In genomic region chr14:105846312-105846711, GRCh38 we compare ENCODE assay signal across 23 cellular contexts.
A peak's percentile ranks its signal among the peaks of the same experiment; 100 is the strongest.
DNase-seq lines count a peak whose midpoint lies in the region; ATAC-seq and TF ChIP-seq lines count a peak whose summit lies in the region.
"Had no signal": no experiment of that assay in that cellular context is flagged by ENCODE, and none has a peak within 500 bp of the region (broad histone marks: within the 10 kb centered on the region; RNA-seq: fewer than 3 reads in every experiment).

No MANE protein-coding gene starts in this region.

- H3K4me2 ChIP-seq in DND-41 (ENCODE audit: insufficient read depth, low read length): no peak overlapping the region

- H3K27ac ChIP-seq in DND-41 (ENCODE audit: low read length): no peak overlapping the region
- H3K27ac ChIP-seq: C4-2B, GM23248, RWPE1, SK-N-MC had no signal

- no peak for TF ChIP-seq CTCF in DND-41 (IDR thresholded peaks at IDR 0.05; ENCODE audit: borderline replicate concordance, extremely low read depth, low read length, poor library complexity, severe bottlenecking)
- TF ChIP-seq CTCF in activated B cell treated with CpG ODN at 0.5 μM for 24 hours (IDR thresholded peaks at IDR 0.05): no peak

- DNase-seq in AG20443 (ENCODE audit: low spot score) (peak; percentile 2), DND-41 (peak; percentile 2), activated B cell treated with CpG ODN at 0.5 μM for 24 hours (no peak), naive B cell (no peak), D341Med (ENCODE audit: low spot score) (no peak), COLO829 (ENCODE audit: low spot score) (no peak), SW 1271 (lab: John Stamatoyannopoulos, UW) (no peak), T-helper 2 cell (no peak)
- DNase-seq: AML-193, GM23248, KBM-7, MG63, NCI-H1417, NCI-H1694, NCI-H2029 treated with DMSO at 0.1 percent for 48 hours, NCI-H2227 treated with DMSO at 0.1 percent for 48 hours, NCI-H526 treated with DMSO at 0.1 percent for 48 hours, SIG-M5 had no signal

- H3K4me3 Mint-ChIP-seq in activated B cell treated with CpG ODN at 0.5 μM for 24 hours (no peak overlapping the region), naive B cell (peak overlapping the region in 2 of 8 donors; percentile 47 to 59)
- H3K4me3 Mint-ChIP-seq: CD8-positive, alpha-beta T cell had no signal

- POLR2A ChIA-PET in activated B cell treated with CpG ODN at 0.5 μM for 24 hours (lab: Charles Lee): interaction anchor here (0.5 to 2.7 kb wide), 4 partner anchors 9 to 28 kb away, joined by 3 to 13 read pairs (median 8); no protein-coding TSS in a partner anchor

- peak overlapping the region; percentile 66 for H3K27ac Mint-ChIP-seq in activated B cell treated with CpG ODN at 0.5 μM for 24 hours
- H3K27ac Mint-ChIP-seq in naive B cell: peak overlapping the region; percentile 61 to 95 (median 82)
- H3K27ac Mint-ChIP-seq: CD8-positive, alpha-beta T cell had no signal

- no peak overlapping the region for H2AFZ ChIP-seq in DND-41 (ENCODE audit: low read depth, low read length)
- H2AFZ ChIP-seq: GM23248 had no signal

- H3K4me1 Mint-ChIP-seq in activated B cell treated with CpG ODN at 0.5 μM for 24 hours: peaks cover 34% of the 10 kb centered on the region
- H3K4me1 Mint-ChIP-seq in naive B cell: peaks cover 45 to 56% (median 51%) of the 10 kb centered on the region in 3 donors

- H3K4me3 ChIP-seq in DND-41 (ENCODE audit: low read depth in 1 of 2, low read length in 2 of 2): no peak overlapping the region
- H3K4me3 ChIP-seq: GM23248, MG63, SK-N-MC had no signal

- no peaks in the 10 kb centered on the region for H3K9me3 ChIP-seq in DND-41 (ENCODE audit: insufficient read depth, low read length, severe bottlenecking)
- H3K9me3 ChIP-seq: MG63 had no signal

- no peaks in the 10 kb centered on the region for H3K27me3 ChIP-seq in DND-41 (ENCODE audit: insufficient read depth, low read length, poor library complexity)
- H3K27me3 ChIP-seq: MG63 had no signal

- no peaks in the 10 kb centered on the region for H3K79me2 ChIP-seq in DND-41 (ENCODE audit: insufficient read depth, low read length)

- H3K9me3 Mint-ChIP-seq in activated B cell treated with CpG ODN at 0.5 μM for 24 hours: no peaks in the 10 kb centered on the region
- H3K9me3 Mint-ChIP-seq in naive B cell: no peaks in the 10 kb centered on the region
- H3K9me3 Mint-ChIP-seq: CD8-positive, alpha-beta T cell had no signal

- CTCF ChIA-PET in activated B cell treated with CpG ODN at 0.5 μM for 24 hours (lab: Charles Lee): no interaction called here

- H3K27me3 Mint-ChIP-seq in activated B cell treated with CpG ODN at 0.5 μM for 24 hours (no peaks in the 10 kb centered on the region), naive B cell (no peaks in the 10 kb centered on the region)

- no peaks in the 10 kb centered on the region; the same call in 1 of the 2 replicates for H4K20me1 ChIP-seq in DND-41 (ENCODE audit: insufficient read depth, low read length)

- intact Hi-C loops in activated B cell treated with CpG ODN at 0.5 μM for 24 hours (cut with micrococcal nuclease): no loop called here

- H3K36me3 Mint-ChIP-seq in activated B cell treated with CpG ODN at 0.5 μM for 24 hours (ENCODE audit: low read depth): peaks cover 74% of the 10 kb centered on the region
- H3K36me3 Mint-ChIP-seq in naive B cell: peaks cover 23 to 42% of the 10 kb centered on the region in 2 donors
- H3K36me3 Mint-ChIP-seq: CD8-positive, alpha-beta T cell had no signal

- no peak overlapping the region for H3K9ac ChIP-seq in DND-41 (ENCODE audit: low read depth, low read length)
- H3K9ac ChIP-seq: GM23248 had no signal

- H3K36me3 ChIP-seq in DND-41 (ENCODE audit: insufficient read depth, low read length): no peaks in the 10 kb centered on the region
- H3K36me3 ChIP-seq: MG63 had no signal

- H3K4me1 ChIP-seq in DND-41 (ENCODE audit: insufficient read depth, low read length): no peaks in the 10 kb centered on the region

- no peak for ATAC-seq in DND-41 (ENCODE audit: insufficient read depth, low read depth)
- no peak for ATAC-seq in activated B cell treated with CpG ODN at 0.5 μM for 24 hours (ENCODE audit: low read depth)
- ATAC-seq in naive B cell (ENCODE audit: low read depth in 2 of 2): no peak
- ATAC-seq: CD8-positive, alpha-beta T cell; Panc1 had no signal

Comparison
In these comparisons a context has a peak if more than half of its experiments do, and no peak if none do; other contexts are left out.
1. DNase-seq: peak in AG20443 (single experiment) and DND-41 (single experiment); none in activated B cell treated with CpG ODN at 0.5 μM for 24 hours (single experiment), naive B cell (single experiment), D341Med (single experiment), COLO829 (single experiment), SW 1271 (0 of 2) and T-helper 2 cell (0 of 5).